ENCODE assay signal across 17 cellular contexts in the genomic region with DNA sequence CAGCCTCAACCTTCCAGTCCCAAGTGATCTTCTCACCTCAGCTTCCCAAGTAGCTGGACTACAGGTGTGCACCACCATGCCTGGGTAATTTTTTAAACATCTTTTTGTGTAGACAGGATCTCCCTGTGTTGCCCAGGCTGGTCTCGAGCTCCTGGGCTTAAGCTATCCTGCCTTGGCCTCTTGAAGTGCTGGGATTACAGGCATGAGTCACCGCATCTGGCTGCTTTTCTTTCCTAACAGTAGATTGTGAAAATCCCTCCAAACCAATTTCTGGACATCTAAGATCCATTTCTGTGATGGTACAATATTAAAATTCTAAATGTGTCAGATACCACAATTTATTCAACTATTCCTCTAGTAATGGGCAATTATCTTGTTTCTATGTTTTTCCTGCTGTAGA. TPM values are rescaled to one million over a fixed set of nuclear protein-coding genes. Genes with fewer than 3 reads are reported as not detected.
DNase-seq lines count a peak whose midpoint lies in the region; ATAC-seq and TF ChIP-seq lines count a peak whose summit lies in the region.
"Had no signal": no experiment of that assay in that cellular context is flagged by ENCODE, and none has a peak within 500 bp of the region (broad histone marks: within the 10 kb centered on the region; RNA-seq: fewer than 3 reads in every experiment).

No MANE protein-coding gene starts in this region.

- no peak for TF ChIP-seq POLR2A in ovary (IDR thresholded peaks at IDR 0.05)

- WGBS in ovary, 3 donors: 81 to 87% (median 84%) methylated on average over 2 of the region's 2 CpGs

- no peaks in the 10 kb centered on the region for H3K9me3 ChIP-seq in T-helper 17 cell (ENCODE audit: control insufficient read depth, low read length, poor library complexity, severe bottlenecking)
- no peaks in the 10 kb centered on the region for H3K9me3 ChIP-seq in ovary

- H3K36me3 Mint-ChIP-seq in T-helper 17 cell (ENCODE audit: low read depth): peaks cover 3% of the 10 kb centered on the region
- peaks cover 31% of the 10 kb centered on the region for H3K36me3 Mint-ChIP-seq in osteocyte (ENCODE audit: unreplicated experiment)

- H3K27ac Mint-ChIP-seq in T-helper 17 cell (peak overlapping the region; percentile 82), osteocyte (ENCODE audit: unreplicated experiment) (peak overlapping the region; percentile 31)

- H3K4me3 Mint-ChIP-seq in T-helper 17 cell (peak overlapping the region; percentile 49), osteocyte (ENCODE audit: unreplicated experiment) (no peak overlapping the region)

- H3K4me3 ChIP-seq in epithelial cell of esophagus (ENCODE audit: low read length) (no peak overlapping the region), ovary (no peak overlapping the region)

- H3K4me1 Mint-ChIP-seq in T-helper 17 cell (peaks cover 40% of the 10 kb centered on the region), osteocyte (ENCODE audit: unreplicated experiment) (peaks cover 12% of the 10 kb centered on the region)

- H3K4me1 ChIP-seq in ovary (ENCODE audit: insufficient read depth): no peaks in the 10 kb centered on the region

- no peaks in the 10 kb centered on the region for H3K27me3 Mint-ChIP-seq in T-helper 17 cell
- H3K27me3 Mint-ChIP-seq in osteocyte (ENCODE audit: unreplicated experiment): no peaks in the 10 kb centered on the region

- intact Hi-C loops in cardiac septum (cut with DNase I): no loop called here
- intact Hi-C loops in ovary (cut with DNase I): loop anchor here in 1 of 4 donors (10.0 kb wide), 1 partner anchor 842 kb away; no protein-coding TSS in a partner anchor

- TF ChIP-seq CTCF in epithelial cell of esophagus (IDR thresholded peaks at IDR 0.05; ENCODE audit: insufficient read depth, low read depth, low read length, missing control alignments): no peak
- no peak for TF ChIP-seq CTCF in osteocyte (IDR thresholded peaks at IDR 0.05)
- no peak for TF ChIP-seq CTCF in ovary (IDR thresholded peaks at IDR 0.05)

- no peaks in the 10 kb centered on the region for H3K27me3 ChIP-seq in ovary

- no peaks in the 10 kb centered on the region for H3K9me3 Mint-ChIP-seq in osteocyte (ENCODE audit: unreplicated experiment)

- H3K36me3 ChIP-seq in ovary: no peaks in the 10 kb centered on the region

- TF ChIP-seq EP300 in ovary (IDR thresholded peaks at IDR 0.05): no peak

- ATAC-seq in T-helper 17 cell (no peak), HG03520 (IDR thresholded peaks at IDR 0.05; ENCODE audit: unreplicated experiment) (no peak)
- ATAC-seq: Panc1 had no signal

- DNase-seq in GM04504 (ENCODE audit: low read depth): peak; percentile 22
- no peak for DNase-seq in T-helper 17 cell
- peak; percentile 51 for DNase-seq in epithelial cell of esophagus (ENCODE audit: low read depth)
- DNase-seq in osteocyte (ENCODE audit: extremely low spot score, unreplicated experiment): no peak
- no peak for DNase-seq in cardiac septum (ENCODE audit: low spot score)
- DNase-seq in ovary: no peak
- no peak for DNase-seq in activated naive CD4-positive, alpha-beta T cell treated with Interleukin-2 at 50 U/mL for 16 hours
- DNase-seq: activated CD4-positive, alpha-beta T cell treated with anti-CD3 and anti-CD28 coated beads for 48 hours; Calu3; caudate nucleus; NCI-H1417 treated with DMSO at 0.1 percent for 48 hours; NCI-H510A; nucleus accumbens; stimulated activated CD4-positive, alpha-beta T cell treated with anti-CD3 and anti-CD28 coated beads, Interleukin-15, amount 100 ng/mL, for 24 hours had no signal

- H3K27ac ChIP-seq in ovary: no peak overlapping the region
- H3K27ac ChIP-seq: epithelial cell of prostate had no signal

RNA-seq across cellular contexts. Expression of a gene that starts 38.7 kb away (rescaled TPM):
- total RNA-seq in T-helper 17 cell: 100 to 1,000 TPM; 101 to 112 TPM
- 139 and 142 TPM in 2 replicates for total RNA-seq in osteocyte
- total RNA-seq in cardiac septum: 113 TPM
- 10 to 100 TPM; 27.5 to 92.0 (median 83.6) TPM for total RNA-seq in ovary
- polyA plus RNA-seq in ovary: 10 to 100 TPM; 23.9 to 98.4 TPM

Comparison
In these comparisons a context has a peak if more than half of its experiments do, and no peak if none do; other contexts are left out.
1. DNase-seq: peak in GM04504 (single experiment) and epithelial cell of esophagus (single experiment); none in T-helper 17 cell (0 of 3), osteocyte (single experiment), cardiac septum (single experiment), ovary (0 of 5) and activated naive CD4-positive, alpha-beta T cell treated with Interleukin-2 at 50 U/mL for 16 hours (single experiment).